Comparison of ENCODE assay signal across 8 cellular contexts in the genomic region with DNA sequence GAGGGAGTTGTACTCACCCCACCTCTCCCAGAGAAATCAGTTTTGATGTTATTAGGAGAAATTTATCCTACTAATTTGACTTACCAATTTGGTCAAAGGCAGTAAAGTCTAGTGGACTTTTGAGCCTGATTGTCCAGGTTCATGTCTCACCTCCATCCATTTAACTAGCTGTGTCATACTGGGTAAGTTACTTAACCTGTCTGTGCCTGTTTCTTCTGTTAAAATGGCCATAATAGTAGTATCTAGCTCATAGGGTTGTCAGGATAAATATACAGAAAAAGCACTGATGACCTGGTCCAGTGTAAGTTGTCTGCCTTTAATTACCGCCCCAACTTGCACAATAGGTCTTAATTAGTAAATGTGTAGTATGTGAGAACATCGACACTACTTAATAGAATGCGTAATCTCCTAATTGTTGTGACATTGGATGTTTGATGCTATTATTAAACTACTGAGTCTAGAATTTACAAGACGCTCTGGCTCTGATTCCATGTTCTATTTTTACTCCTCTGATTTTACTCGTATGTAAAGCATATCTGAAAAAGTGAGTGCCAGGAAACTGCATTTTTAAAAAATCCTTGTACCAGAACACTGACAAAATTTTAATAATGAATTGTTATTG.
DNase-seq lines count a peak whose midpoint lies in the region; TF ChIP-seq lines count a peak whose summit lies in the region.

No MANE protein-coding gene starts in this region.

- no peak for DNase-seq in epithelial cell of prostate (ENCODE audit: low read depth, low spot score)
- no peak for DNase-seq in nephron progenitor cell
- DNase-seq in NK-92 (lab: John Stamatoyannopoulos, UW; ENCODE audit: unreplicated experiment): no peak
- DNase-seq in foreskin melanocyte: no peak
- DNase-seq in NCI-H1092 treated with DMSO at 0.1 percent for 48 hours (lab: John Stamatoyannopoulos, UW): no peak
- no peak for DNase-seq in Ammon's horn (ENCODE audit: low spot score)

- H3K4me3 Mint-ChIP-seq in nephron progenitor cell: peak overlapping the region; percentile 89

- H3K27ac ChIP-seq in BLaER1 treated with 17β-estradiol and CSF1 and Interleukin-3, amounts not matched to agents 10 nM and 100 nM: peak overlapping the region; percentile 85 to 97 (median 93); a peak in 20 of 22 replicates
- peak overlapping the region; percentile 92 for H3K27ac ChIP-seq in OCI-LY3 (ENCODE audit: low read length)
- H3K27ac ChIP-seq in epithelial cell of prostate: peak overlapping the region; percentile 91

- H3K9me3 ChIP-seq in BLaER1 treated with 17β-estradiol and CSF1 and Interleukin-3, amounts not matched to agents 10 nM and 100 nM (replicated peaks in 1 of 11): peaks cover 43 to 47% (median 45%) of the 10 kb centered on the region in 11 experiments
- peaks cover 35% of the 10 kb centered on the region for H3K9me3 ChIP-seq in OCI-LY3 (ENCODE audit: insufficient read depth, low read length)

- no peaks in the 10 kb centered on the region for H3K27me3 ChIP-seq in BLaER1 treated with 17β-estradiol and CSF1 and Interleukin-3, amounts not matched to agents 10 nM and 100 nM
- H3K27me3 ChIP-seq in OCI-LY3 (ENCODE audit: low read depth, low read length): no peaks in the 10 kb centered on the region; the same call in 1 of the 2 replicates

- H4K20me1 ChIP-seq in BLaER1 treated with 17β-estradiol and CSF1 and Interleukin-3, amounts not matched to agents 10 nM and 100 nM: peaks cover 0 to 37% (median 14%) of the 10 kb centered on the region in 11 experiments; a peak in 15 of 22 replicates
- peaks cover 41% of the 10 kb centered on the region for H4K20me1 ChIP-seq in OCI-LY3 (ENCODE audit: insufficient read depth, low read length)

- H3K9ac ChIP-seq in BLaER1 treated with 17β-estradiol and CSF1 and Interleukin-3, amounts not matched to agents 10 nM and 100 nM: peak overlapping the region; percentile 84 to 99 (median 93)
- peak overlapping the region; percentile 91 for H3K9ac ChIP-seq in OCI-LY3 (ENCODE audit: low read length)

- H3K36me3 Mint-ChIP-seq in nephron progenitor cell (ENCODE audit: low read depth): peaks cover 50% of the 10 kb centered on the region

- peaks cover 46% of the 10 kb centered on the region for H3K9me3 Mint-ChIP-seq in nephron progenitor cell

- H3K79me2 ChIP-seq in OCI-LY3 (ENCODE audit: low read length): peaks cover 65% of the 10 kb centered on the region

- no peak overlapping the region for H2AFZ ChIP-seq in OCI-LY3 (ENCODE audit: low read depth, low read length)

- TF ChIP-seq CTCF in OCI-LY3 (IDR thresholded peaks at IDR 0.05; ENCODE audit: low read depth, low read length): no peak
- no peak for TF ChIP-seq CTCF in nephron progenitor cell (IDR thresholded peaks at IDR 0.05)

- H3K4me1 ChIP-seq in BLaER1 treated with 17β-estradiol and CSF1 and Interleukin-3, amounts not matched to agents 10 nM and 100 nM: peaks cover 14 to 21% (median 18%) of the 10 kb centered on the region in 10 experiments
- H3K4me1 ChIP-seq in OCI-LY3 (ENCODE audit: low read length): peaks cover 18% of the 10 kb centered on the region

- peaks cover 44 to 51% (median 45%) of the 10 kb centered on the region in 11 experiments for H3K36me3 ChIP-seq in BLaER1 treated with 17β-estradiol and CSF1 and Interleukin-3, amounts not matched to agents 10 nM and 100 nM
- peaks cover 57% of the 10 kb centered on the region for H3K36me3 ChIP-seq in OCI-LY3 (replicated peaks; ENCODE audit: low read depth, low read length)

- peak overlapping the region; percentile 76 to 96 (median 90) for H3K4me3 ChIP-seq in BLaER1 treated with 17β-estradiol and CSF1 and Interleukin-3, amounts not matched to agents 10 nM and 100 nM
- H3K4me3 ChIP-seq in OCI-LY3 (ENCODE audit: low read length): peak overlapping the region; percentile 90

- H3K27ac Mint-ChIP-seq in nephron progenitor cell: no peak overlapping the region

- H3K4me2 ChIP-seq in BLaER1 treated with 17β-estradiol and CSF1 and Interleukin-3, amounts not matched to agents 10 nM and 100 nM: peak overlapping the region; percentile 86 to 98 (median 94)
- H3K4me2 ChIP-seq in OCI-LY3 (ENCODE audit: low read length): peak overlapping the region; percentile 81

- peaks cover 8% of the 10 kb centered on the region for H3K27me3 Mint-ChIP-seq in nephron progenitor cell (ENCODE audit: low read depth, poor library complexity)

- peaks cover 18% of the 10 kb centered on the region for H3K4me1 Mint-ChIP-seq in nephron progenitor cell
